In genomic region chr12:118290130-118290529, GRCh38 we compare ENCODE assay signal across 18 cellular contexts.
A peak's percentile ranks its signal among the peaks of the same experiment; 100 is the strongest.
DNase-seq lines count a peak whose midpoint lies in the region; TF ChIP-seq lines count a peak whose summit lies in the region.
"Had no signal": no experiment of that assay in that cellular context is flagged by ENCODE, and none has a peak within 500 bp of the region (broad histone marks: within the 10 kb centered on the region; RNA-seq: fewer than 3 reads in every experiment).

No MANE protein-coding gene starts in this region.

- H3F3A ChIP-seq in SK-N-SH (replicated peaks; ENCODE audit: insufficient read depth) = peaks cover 14% of the 10 kb centered on the region

- intact Hi-C loops in transverse colon (cut with DNase I; ENCODE audit: low total_unique reads) = no loop called here

- H3K9ac ChIP-seq in SK-N-SH (no peak overlapping the region), fibroblast of lung (ENCODE audit: insufficient read depth, low read length) (no peak overlapping the region)

- POLR2A ChIA-PET in SK-N-SH (lab: Yijun Ruan, JAX) = no interaction called here

- CTCF ChIA-PET in SK-N-SH (lab: Yijun Ruan, JAX) = no interaction called here

- H3K9me3 ChIP-seq in SK-N-SH = no peaks in the 10 kb centered on the region
- no peaks in the 10 kb centered on the region for H3K9me3 ChIP-seq in fibroblast of lung (ENCODE audit: control insufficient read depth, insufficient read depth, low read depth, low read length)
- H3K9me3 ChIP-seq in transverse colon = no peaks in the 10 kb centered on the region
- H3K9me3 ChIP-seq: gastrocnemius medialis, stomach had no signal

- H3K79me2 ChIP-seq in SK-N-SH (ENCODE audit: insufficient read depth) (peaks cover 8% of the 10 kb centered on the region), fibroblast of lung (ENCODE audit: control insufficient read depth, insufficient read depth, low read length) (peaks cover 3% of the 10 kb centered on the region)

- no peaks in the 10 kb centered on the region for H3K9me2 ChIP-seq in SK-N-SH

- TF ChIP-seq EP300 in SK-N-SH (IDR thresholded peaks at IDR 0.05; ENCODE audit: borderline replicate concordance in 1 of 2, low read depth in 1 of 2, low read length in 1 of 2) (no peak), transverse colon (IDR thresholded peaks at IDR 0.05; ENCODE audit: low read depth) (no peak)

- H3K27me3 ChIP-seq in SK-N-SH (ENCODE audit: insufficient read depth) (no peaks in the 10 kb centered on the region), fibroblast of lung (ENCODE audit: control insufficient read depth, insufficient read depth, low read length) (no peaks in the 10 kb centered on the region), transverse colon (no peaks in the 10 kb centered on the region)
- H3K27me3 ChIP-seq: gastrocnemius medialis, stomach had no signal

- TF ChIP-seq CTCF in SK-N-SH (IDR thresholded peaks at IDR 0.05) (no peak), fibroblast of lung (conservative IDR thresholded peaks at IDR 0.05 in 1 of 2, IDR thresholded peaks at IDR 0.05 in 1 of 2; ENCODE audit: low read depth in 1 of 2, low read length in 2 of 2) (no peak), nephron progenitor cell (IDR thresholded peaks at IDR 0.05) (no peak), transverse colon (IDR thresholded peaks at IDR 0.05) (no peak)

- no peaks in the 10 kb centered on the region for H3K9me3 Mint-ChIP-seq in nephron progenitor cell
- H3K9me3 Mint-ChIP-seq: activated naive CD8-positive, alpha-beta T cell treated with anti-CD3 and anti-CD28 coated beads, Interleukin-2, amount 10 ng/mL, durations not matched to agents 7 days and 5 days; central memory CD8-positive, alpha-beta T cell had no signal

- 76% methylated on average over 3 of the region's 3 CpGs for WGBS in SK-N-SH (ENCODE audit: low lambda C conversion rate)
- 73 to 93% methylated on average over 3 of the region's 3 CpGs for WGBS in transverse colon (ENCODE audit: low coverage in 1 of 2), 2 donors

- H3K27ac ChIP-seq in SK-N-SH (ENCODE audit: low read depth in 2 of 2, low read length in 1 of 2) = peak overlapping the region in 1 of 2 experiments; percentile 43; a peak in 2 of 4 replicates
- no peak overlapping the region for H3K27ac ChIP-seq in fibroblast of lung (ENCODE audit: insufficient read depth, low read length)
- H3K27ac ChIP-seq in transverse colon = no peak overlapping the region
- H3K27ac ChIP-seq: gastrocnemius medialis had no signal

- H3K4me1 ChIP-seq in SK-N-SH (ENCODE audit: control insufficient read depth in 1 of 2, insufficient read depth in 2 of 2, low read depth in 1 of 2, low read length in 1 of 2) = 0 out of 4 replicates have a peak, but pooled peaks cover 0 to 8% of the 10 kb centered on the region in 2 experiments
- H3K4me1 ChIP-seq in fibroblast of lung (ENCODE audit: control insufficient read depth, extremely low read depth, insufficient read depth, low read length) = no peaks in the 10 kb centered on the region
- no peaks in the 10 kb centered on the region for H3K4me1 ChIP-seq in transverse colon

- peak; percentile 46 for DNase-seq in EH (ENCODE audit: low read depth)
- DNase-seq in SK-N-SH = no peak
- DNase-seq in fibroblast of lung (ENCODE audit: low read depth in 2 of 2) = peak; percentile 33 to 45
- DNase-seq in nephron progenitor cell = no peak
- no peak for DNase-seq in NCI-H1105 treated with DMSO at 0.1 percent for 48 hours (lab: John Stamatoyannopoulos, UW)
- DNase-seq in EL = no peak
- no peak for DNase-seq in transverse colon
- DNase-seq: activated CD4-positive, CD25-positive, alpha-beta regulatory T cell; activated naive CD8-positive, alpha-beta T cell treated with anti-CD3 and anti-CD28 coated beads, Interleukin-2, amount 10 ng/mL, durations not matched to agents 7 days and 5 days; gastrocnemius medialis; KG1; NCI-H1092; NCI-H2081 treated with DMSO at 0.1 percent for 48 hours; NCI-H524 treated with DMSO at 0.1 percent for 48 hours; SIG-M5; stomach; T-helper 2 cell had no signal

- H3K4me2 ChIP-seq in SK-N-SH (no peak overlapping the region), fibroblast of lung (ENCODE audit: extremely low read depth, insufficient read depth, low read length) (no peak overlapping the region)

- no peak overlapping the region for H2AFZ ChIP-seq in SK-N-SH (ENCODE audit: low read depth)
- H2AFZ ChIP-seq in fibroblast of lung (ENCODE audit: low read length) = no peak overlapping the region

- no peaks in the 10 kb centered on the region for H3K36me3 Mint-ChIP-seq in nephron progenitor cell (ENCODE audit: low read depth)

- H3K36me3 ChIP-seq in SK-N-SH (replicated peaks in 1 of 2; ENCODE audit: control insufficient read depth in 1 of 2, insufficient read depth in 2 of 2, low read length in 1 of 2) (no peaks in the 10 kb centered on the region), fibroblast of lung (ENCODE audit: control insufficient read depth, insufficient read depth, low read length) (no peaks in the 10 kb centered on the region), transverse colon (no peaks in the 10 kb centered on the region)
- H3K36me3 ChIP-seq: gastrocnemius medialis had no signal

- no peak for TF ChIP-seq RAD21 in SK-N-SH (IDR thresholded peaks at IDR 0.05; ENCODE audit: low read length)

- TF ChIP-seq POLR2A in transverse colon (IDR thresholded peaks at IDR 0.05) = no peak

- no peaks in the 10 kb centered on the region for H3K4me1 Mint-ChIP-seq in nephron progenitor cell

- peaks cover 6% of the 10 kb centered on the region for H3K27me3 Mint-ChIP-seq in nephron progenitor cell (ENCODE audit: low read depth, poor library complexity)
- H3K27me3 Mint-ChIP-seq: activated naive CD8-positive, alpha-beta T cell treated with anti-CD3 and anti-CD28 coated beads, Interleukin-2, amount 10 ng/mL, durations not matched to agents 7 days and 5 days; central memory CD8-positive, alpha-beta T cell had no signal

- no peak overlapping the region for H3K4me3 Mint-ChIP-seq in nephron progenitor cell
- H3K4me3 Mint-ChIP-seq: activated naive CD8-positive, alpha-beta T cell treated with anti-CD3 and anti-CD28 coated beads, Interleukin-2, amount 10 ng/mL, durations not matched to agents 7 days and 5 days; central memory CD8-positive, alpha-beta T cell had no signal

- peak overlapping the region; percentile 2 for H3K27ac Mint-ChIP-seq in nephron progenitor cell
- H3K27ac Mint-ChIP-seq: activated naive CD8-positive, alpha-beta T cell treated with anti-CD3 and anti-CD28 coated beads, Interleukin-2, amount 10 ng/mL, durations not matched to agents 7 days and 5 days had no signal

- H4K20me1 ChIP-seq in SK-N-SH (ENCODE audit: insufficient read depth) (no peaks in the 10 kb centered on the region), fibroblast of lung (ENCODE audit: control insufficient read depth, extremely low read depth, insufficient read depth, low read length) (no peaks in the 10 kb centered on the region)

- H3K4me3 ChIP-seq in SK-N-SH (ENCODE audit: low read depth in 2 of 2, low read length in 1 of 2) (no peak overlapping the region), fibroblast of lung (replicated peaks in 1 of 4; ENCODE audit: control extremely low read depth in 1 of 4, insufficient read depth in 1 of 4, low read depth in 3 of 4, low read length in 4 of 4) (no peak overlapping the region), transverse colon (no peak overlapping the region)
- H3K4me3 ChIP-seq: gastrocnemius medialis, stomach had no signal

- in situ Hi-C loops in transverse colon (cut with MboI; ENCODE audit: low pct_ligation_motif_present in 1 of 4, low pct_unique_long_range_greater_than_20kb in 1 of 4, low sequenced_read_pairs in 3 of 4) = no loop called here

TF ChIP-seq in SK-N-SH, 30 proteins besides CTCF, POLR2A, EP300 and RAD21:
- peak; percentile 54; the same call in 1 of the 2 replicates for TF ChIP-seq TCF12 (IDR thresholded peaks at IDR 0.05)
- peak; percentile 1; the same call in 1 of the 2 replicates for TF ChIP-seq FOSL2 (IDR thresholded peaks at IDR 0.05; ENCODE audit: borderline replicate concordance, low read depth)
- no peak for TF ChIP-seq RXRA (IDR thresholded peaks at IDR 0.05; ENCODE audit: borderline replicate concordance, low read depth)
- TF ChIP-seq NFIC (IDR thresholded peaks at IDR 0.05; ENCODE audit: borderline replicate concordance) = peak; percentile 39; the same call in 1 of the 2 replicates
- TF ChIP-seq PBX3 (IDR thresholded peaks at IDR 0.05) = no peak

Comparison
In these comparisons a context has a peak if more than half of its experiments do, and no peak if none do; other contexts are left out.
1. DNase-seq: peak in EH (single experiment) and fibroblast of lung (2 of 2); none in SK-N-SH (single experiment), nephron progenitor cell (single experiment), NCI-H1105 treated with DMSO at 0.1 percent for 48 hours (single experiment), EL (single experiment) and transverse colon (single experiment).